4 cellular contexts compared by ENCODE assay signal in genomic region chr6:43467265-43467664, GRCh38. TPM values are rescaled to one million over a fixed set of nuclear protein-coding genes. Genes with fewer than 3 reads are reported as not detected.
"Had no signal": no experiment of that assay in that cellular context is flagged by ENCODE, and none has a peak within 500 bp of the region (broad histone marks: within the 10 kb centered on the region; RNA-seq: fewer than 3 reads in every experiment).

No MANE protein-coding gene starts in this region.

RNA-seq across cellular contexts. Expression of gene DLK2, which starts 11.9 kb away (rescaled TPM):
- total RNA-seq: activated CD4-positive, alpha-beta T cell treated with anti-CD3 and anti-CD28 coated beads, Interleukin-2, amount 10 ng/mL, durations not matched to agents 7 days and 5 days; activated CD8-positive, alpha-beta T cell treated with anti-CD3 and anti-CD28 coated beads, Interleukin-2, amount 10 ng/mL, durations not matched to agents 7 days and 5 days; aorta; body of pancreas had no signal
- polyA plus RNA-seq: aorta had no signal

RNA-seq across cellular contexts. Expression of gene LRRC73, which starts 42.9 kb away (rescaled TPM):
- total RNA-seq: body of pancreas had no signal
